Comparison of ENCODE assay signal across 12 cellular contexts in the genomic region with DNA sequence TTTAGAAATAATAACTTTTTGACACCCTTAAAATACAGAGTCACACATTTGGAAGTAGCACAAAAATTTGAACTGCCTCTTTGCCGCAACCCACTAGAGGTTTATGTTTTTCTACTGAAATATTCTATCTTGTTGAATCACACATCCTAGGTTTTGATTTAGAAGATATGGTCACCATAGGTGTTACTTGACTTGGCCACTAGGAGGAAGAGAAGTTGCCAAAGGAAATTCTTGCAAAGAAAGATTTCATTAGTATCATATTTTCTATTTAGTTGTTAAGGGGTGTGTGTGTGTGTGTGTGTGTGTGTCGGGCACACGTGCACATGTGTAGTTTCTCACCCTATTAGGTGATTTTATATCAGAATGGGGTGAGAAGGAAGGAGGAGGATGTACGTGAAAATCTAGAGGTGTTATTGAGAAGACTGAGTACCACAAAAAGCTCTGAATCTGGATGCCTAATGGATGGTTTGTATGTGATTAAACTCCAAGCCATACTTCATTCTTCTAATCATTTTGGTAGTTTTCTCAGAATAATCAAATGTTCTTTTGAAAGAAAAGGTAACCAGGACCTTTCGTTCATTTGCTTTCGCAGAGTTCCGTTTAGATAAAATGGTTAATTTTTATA. TPM values are rescaled to one million over a fixed set of nuclear protein-coding genes. Genes with fewer than 3 reads are reported as not detected.
DNase-seq lines count a peak whose midpoint lies in the region; ATAC-seq and TF ChIP-seq lines count a peak whose summit lies in the region.
"Had no signal": no experiment of that assay in that cellular context is flagged by ENCODE, and none has a peak within 500 bp of the region (broad histone marks: within the 10 kb centered on the region; RNA-seq: fewer than 3 reads in every experiment).

No MANE protein-coding gene starts in this region.

- H3K27me3 Mint-ChIP-seq in CD4-positive, alpha-beta T cell = no peaks in the 10 kb centered on the region
- H3K27me3 Mint-ChIP-seq in HFFc6 (ENCODE audit: insufficient read depth) = no peaks in the 10 kb centered on the region
- no peaks in the 10 kb centered on the region for H3K27me3 Mint-ChIP-seq in naive thymus-derived CD4-positive, alpha-beta T cell

- in situ Hi-C loops in astrocyte of the spinal cord (cut with HindIII; ENCODE audit: low sequenced_read_pairs) = no loop called here

- H3K36me3 Mint-ChIP-seq in CD4-positive, alpha-beta T cell (ENCODE audit: low read depth) = peaks cover 20% of the 10 kb centered on the region
- H3K36me3 Mint-ChIP-seq in HFFc6 (ENCODE audit: low read depth) = peaks cover 6% of the 10 kb centered on the region
- peaks cover 0 to 27% (median 12%) of the 10 kb centered on the region in 5 donors for H3K36me3 Mint-ChIP-seq in naive thymus-derived CD4-positive, alpha-beta T cell

- no peak for ATAC-seq in CD4-positive, alpha-beta T cell (ENCODE audit: poor library complexity)
- peak; percentile 32 for ATAC-seq in naive thymus-derived CD4-positive, alpha-beta T cell
- ATAC-seq in GM21515 (IDR thresholded peaks at IDR 0.05; ENCODE audit: unreplicated experiment) = no peak
- ATAC-seq in GM19324 (IDR thresholded peaks at IDR 0.05; ENCODE audit: low FRiP score, unreplicated experiment) = no peak
- no peak for ATAC-seq in HG03460 (IDR thresholded peaks at IDR 0.05; ENCODE audit: unreplicated experiment)

- H3K4me3 Mint-ChIP-seq in CD4-positive, alpha-beta T cell = peak overlapping the region; percentile 64
- no peak overlapping the region for H3K4me3 Mint-ChIP-seq in HFFc6
- no peak overlapping the region for H3K4me3 Mint-ChIP-seq in naive thymus-derived CD4-positive, alpha-beta T cell

- POLR2A ChIA-PET in CD4-positive, alpha-beta T cell (lab: Charles Lee) = interaction anchor here (0.9 kb wide), 1 partner anchor 31 kb away, joined by 3 read pairs; no protein-coding TSS in a partner anchor
- POLR2A ChIA-PET in naive thymus-derived CD4-positive, alpha-beta T cell (lab: Charles Lee) = interaction anchor here (1.3 kb wide), 1 partner anchor 19 kb away, joined by 3 read pairs; no protein-coding TSS in a partner anchor

- no peaks in the 10 kb centered on the region for H3K9me3 ChIP-seq in CD4-positive, alpha-beta T cell (ENCODE audit: control insufficient read depth, low read length)
- H3K9me3 ChIP-seq in naive thymus-derived CD4-positive, alpha-beta T cell (ENCODE audit: control insufficient read depth in 2 of 3, low read length in 3 of 3) = no peaks in the 10 kb centered on the region

- no peaks in the 10 kb centered on the region for H3K9me3 Mint-ChIP-seq in CD4-positive, alpha-beta T cell
- H3K9me3 Mint-ChIP-seq in HFFc6 = no peaks in the 10 kb centered on the region
- no peaks in the 10 kb centered on the region for H3K9me3 Mint-ChIP-seq in naive thymus-derived CD4-positive, alpha-beta T cell

- peaks cover 70% of the 10 kb centered on the region for H3K4me1 Mint-ChIP-seq in CD4-positive, alpha-beta T cell (ENCODE audit: low read depth)
- H3K4me1 Mint-ChIP-seq in HFFc6 (ENCODE audit: low read depth) = peaks cover 37% of the 10 kb centered on the region
- peaks cover 10 to 80% (median 64%) of the 10 kb centered on the region in 7 donors for H3K4me1 Mint-ChIP-seq in naive thymus-derived CD4-positive, alpha-beta T cell

- H3K36me3 ChIP-seq in naive thymus-derived CD4-positive, alpha-beta T cell (ENCODE audit: control insufficient read depth in 2 of 3, insufficient read depth in 3 of 3, low read length in 3 of 3) = no peaks in the 10 kb centered on the region

- H3K4me3 ChIP-seq in astrocyte of the spinal cord (ENCODE audit: low read depth, low read length) = no peak overlapping the region
- H3K4me3 ChIP-seq in naive thymus-derived CD4-positive, alpha-beta T cell (ENCODE audit: low read length) = no peak overlapping the region

- CTCF ChIA-PET in CD4-positive, alpha-beta T cell (lab: Charles Lee) = interaction anchor here (1.5 to 2.0 kb wide), 2 partner anchors 10 to 81 kb away, joined by 3 to 9 read pairs; no protein-coding TSS in a partner anchor
- CTCF ChIA-PET in naive thymus-derived CD4-positive, alpha-beta T cell (lab: Charles Lee) = interaction anchor here (1.2 kb wide), 1 partner anchor 9 kb away, joined by 5 read pairs; no protein-coding TSS in a partner anchor

- H3K4me1 ChIP-seq in naive thymus-derived CD4-positive, alpha-beta T cell (ENCODE audit: control insufficient read depth in 2 of 2, insufficient read depth in 2 of 2, low read length in 2 of 2) = no peaks in the 10 kb centered on the region

- TF ChIP-seq CTCF in CD4-positive, alpha-beta T cell (IDR thresholded peaks at IDR 0.05) = peak; percentile 36
- TF ChIP-seq CTCF in HFFc6 (IDR thresholded peaks at IDR 0.05) = peak; percentile 74
- TF ChIP-seq CTCF in astrocyte of the spinal cord (IDR thresholded peaks at IDR 0.05; ENCODE audit: low read depth, low read length) = peak; percentile 48

- no peak overlapping the region for H3K27ac ChIP-seq in CD4-positive, alpha-beta T cell (ENCODE audit: low read depth, low read length)
- no peak overlapping the region for H3K27ac ChIP-seq in naive thymus-derived CD4-positive, alpha-beta T cell (ENCODE audit: low read depth, low read length)

- H3K27ac Mint-ChIP-seq in CD4-positive, alpha-beta T cell = no peak overlapping the region
- H3K27ac Mint-ChIP-seq in HFFc6 = no peak overlapping the region
- peak overlapping the region in 2 of 9 donors; percentile 1 to 29 for H3K27ac Mint-ChIP-seq in naive thymus-derived CD4-positive, alpha-beta T cell

- no peak for DNase-seq in CD4-positive, alpha-beta T cell
- DNase-seq in HFFc6 (no peak), astrocyte of the spinal cord (ENCODE audit: low read depth, low spot score) (no peak), inferior parietal cortex (ENCODE audit: extremely low spot score) (no peak)
- DNase-seq in naive thymus-derived CD4-positive, alpha-beta T cell = peak in 3 of 9 donors; percentile 4 to 9 (median 5)
- DNase-seq: cerebellar nuclear complex, GF-D8, occipital lobe, RPMI8226 had no signal

- no peaks in the 10 kb centered on the region for H3K27me3 ChIP-seq in CD4-positive, alpha-beta T cell (ENCODE audit: control insufficient read depth, insufficient read depth, low read length)
- no peaks in the 10 kb centered on the region for H3K27me3 ChIP-seq in naive thymus-derived CD4-positive, alpha-beta T cell (ENCODE audit: control insufficient read depth in 2 of 2, insufficient read depth in 2 of 2, low read length in 2 of 2)

- intact Hi-C loops in CD4-positive, alpha-beta T cell (cut with DNase I, micrococcal nuclease) = no loop called here
- intact Hi-C loops in naive thymus-derived CD4-positive, alpha-beta T cell (cut with micrococcal nuclease) = loop anchor here in 1 of 2 donors (1.0 kb wide), 1 partner anchor 32 kb away; a partner anchor contains a TSS

RNA-seq across cellular contexts. Expression of a gene that starts 31.5 kb away (rescaled TPM):
- 10 to 100 TPM; 65.5 to 69.2 TPM for total RNA-seq in CD4-positive, alpha-beta T cell
- total RNA-seq in HFFc6 (2021; fragmentation: NEBNext Ultra II Directional; extraction: Animal tissue kit (Norgen Biotek cat#: 25700)) = 10 to 100 TPM; 49.0 to 62.6 (median 57.6) TPM
- total RNA-seq in naive thymus-derived CD4-positive, alpha-beta T cell = 100 to 1,000 TPM in 1 of 5 experiments, 10 to 100 TPM in 4; 51.0 to 113 (median 65.5) TPM
- 100 to 1,000 TPM in 1 of 2 donors, 10 to 100 TPM in 1; 89.2 to 105 TPM for polyA plus RNA-seq in naive thymus-derived CD4-positive, alpha-beta T cell
